1 cellular context compared by ENCODE assay signal in genomic region chr6:156933201-156934053, GRCh38.
TF ChIP-seq lines count a peak whose summit lies in the region.

No MANE protein-coding gene starts in this region.

TF ChIP-seq in HepG2, 621 proteins besides CTCF, POLR2A, EP300 and RAD21 (continued from another document):
- TF ChIP-seq ZNF574 (CRISPR knock-in tag; IDR thresholded peaks at IDR 0.05) (peak; percentile 48), MYC (CRISPR knock-in tag; IDR thresholded peaks at IDR 0.05; ENCODE audit: borderline replicate concordance) (peak; percentile 84), ZNF746 (CRISPR knock-in tag; IDR thresholded peaks at IDR 0.05) (no peak), FOXP1 (IDR thresholded peaks at IDR 0.05) (no peak), FOXP1 (CRISPR knock-in tag; IDR thresholded peaks at IDR 0.05) (peak; percentile 85; the same call in 1 of the 2 replicates), ZNF383 (CRISPR knock-in tag; IDR thresholded peaks at IDR 0.05; ENCODE audit: borderline replicate concordance) (no peak), ZNF407 (CRISPR knock-in tag; IDR thresholded peaks at IDR 0.05; ENCODE audit: not compliant biosample characterization) (no peak), ATRX (CRISPR knock-in tag; IDR thresholded peaks at IDR 0.05; ENCODE audit: borderline replicate concordance) (no peak), SIX1 (CRISPR knock-in tag; IDR thresholded peaks at IDR 0.05; ENCODE audit: borderline replicate concordance) (peak; percentile 17; the same call in 1 of the 2 replicates), ZGPAT (CRISPR knock-in tag; IDR thresholded peaks at IDR 0.05) (peak; percentile 61; the same call in 1 of the 2 replicates), SCMH1 (CRISPR knock-in tag; IDR thresholded peaks at IDR 0.05; ENCODE audit: borderline replicate concordance) (no peak), IRF9 (CRISPR knock-in tag; IDR thresholded peaks at IDR 0.05; ENCODE audit: borderline replicate concordance) (no peak), MIER2 (CRISPR knock-in tag; IDR thresholded peaks at IDR 0.05) (peak; percentile 58; the same call in 1 of the 2 replicates), ZNF414 (CRISPR knock-in tag; IDR thresholded peaks at IDR 0.05) (peak; percentile 66; the same call in 1 of the 2 replicates)
